In genomic region chr10:70417568-70417967, GRCh38 we compare ENCODE assay signal across 1 cellular context.
TF ChIP-seq lines count a peak whose summit lies in the region.

No MANE protein-coding gene starts in this region.

TF ChIP-seq in HepG2, 621 proteins besides CTCF, POLR2A, EP300 and RAD21:
- TF ChIP-seq HNRNPK (IDR thresholded peaks at IDR 0.05; ENCODE audit: low read depth, low read length, poor library complexity, severe bottlenecking), result peak; percentile 9
- no peak for TF ChIP-seq SMYD3 (CRISPR knock-in tag; IDR thresholded peaks at IDR 0.05)
- TF ChIP-seq SSRP1 (CRISPR knock-in tag; IDR thresholded peaks at IDR 0.05), result no peak
- TF ChIP-seq ZNF570 (CRISPR knock-in tag; IDR thresholded peaks at IDR 0.05; ENCODE audit: borderline replicate concordance), result no peak
